In the genomic region with DNA sequence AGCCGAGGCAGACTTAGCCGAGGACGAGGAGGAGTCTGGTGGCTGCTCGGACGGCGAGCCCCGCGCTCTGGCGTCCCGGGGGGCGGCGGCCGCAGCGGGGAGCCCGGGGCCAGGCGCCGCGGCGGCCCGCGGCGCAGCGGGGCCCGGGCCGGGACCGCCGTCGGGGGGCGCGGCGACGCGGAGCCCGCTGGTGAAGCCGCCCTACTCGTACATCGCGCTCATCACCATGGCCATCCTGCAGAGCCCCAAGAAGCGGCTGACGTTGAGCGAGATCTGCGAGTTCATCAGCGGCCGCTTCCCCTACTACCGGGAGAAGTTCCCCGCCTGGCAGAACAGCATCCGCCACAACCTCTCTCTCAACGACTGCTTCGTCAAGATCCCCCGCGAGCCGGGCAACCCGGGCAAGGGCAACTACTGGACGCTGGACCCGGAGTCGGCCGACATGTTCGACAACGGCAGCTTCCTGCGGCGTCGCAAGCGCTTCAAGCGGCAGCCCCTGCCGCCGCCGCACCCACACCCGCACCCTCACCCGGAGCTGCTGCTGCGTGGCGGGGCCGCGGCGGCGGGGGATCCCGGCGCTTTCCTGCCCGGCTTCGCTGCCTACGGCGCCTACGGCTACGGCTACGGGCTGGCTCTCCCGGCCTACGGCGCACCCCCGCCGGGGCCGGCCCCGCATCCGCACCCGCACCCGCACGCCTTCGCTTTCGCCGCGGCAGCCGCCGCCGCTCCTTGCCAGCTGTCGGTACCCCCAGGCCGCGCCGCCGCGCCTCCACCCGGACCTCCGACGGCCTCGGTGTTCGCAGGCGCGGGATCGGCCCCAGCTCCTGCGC, we compare ENCODE assay signal across 8 cellular contexts. TPM values are rescaled to one million over a fixed set of nuclear protein-coding genes. Genes with fewer than 3 reads are reported as not detected.
A peak's percentile ranks its signal among the peaks of the same experiment; 100 is the strongest.
DNase-seq lines count a peak whose midpoint lies in the region; ATAC-seq and TF ChIP-seq lines count a peak whose summit lies in the region.

No MANE protein-coding gene starts in this region.

- peaks cover 15% of the 10 kb centered on the region for H3K4me1 Mint-ChIP-seq in activated T-cell treated with anti-CD3 and anti-CD28 coated beads, Interleukin-2, amount 50 U/mL, for 4 hours (ENCODE audit: low read depth)

- H3K27me3 ChIP-seq in kidney epithelial cell (ENCODE audit: control insufficient read depth, insufficient read depth, low read length) (peaks cover 62% of the 10 kb centered on the region), thyroid gland (peaks cover 26% of the 10 kb centered on the region)

- H3K4me1 ChIP-seq in thyroid gland = peaks cover 16 to 32% of the 10 kb centered on the region in 2 donors

- intact Hi-C loops in thyroid gland (cut with DNase I) = loop anchor here (5.0 to 10.0 kb wide), 2 partner anchors 51 to 254 kb away; no protein-coding TSS in a partner anchor

- H3K4me3 Mint-ChIP-seq in activated T-cell treated with anti-CD3 and anti-CD28 coated beads, Interleukin-2, amount 50 U/mL, for 4 hours = peak overlapping the region; percentile 76

- H3K36me3 Mint-ChIP-seq in activated T-cell treated with anti-CD3 and anti-CD28 coated beads, Interleukin-2, amount 50 U/mL, for 4 hours (ENCODE audit: insufficient read depth) = no peaks in the 10 kb centered on the region

- ATAC-seq in HG03432 (IDR thresholded peaks at IDR 0.05; ENCODE audit: unreplicated experiment) (peak; percentile 1), HG02938 (IDR thresholded peaks at IDR 0.05; ENCODE audit: unreplicated experiment) (no peak)
- ATAC-seq in activated T-cell treated with anti-CD3 and anti-CD28 coated beads, Interleukin-2, amount 50 U/mL, for 4 hours = peak in 1 of 2 donors; percentile 3

- DNase-seq in AG10803 (ENCODE audit: low read depth) = no peak
- no peak for DNase-seq in activated T-cell treated with anti-CD3 and anti-CD28 coated beads, Interleukin-2, amount 50 U/mL, for 4 hours
- no peak for DNase-seq in kidney epithelial cell (ENCODE audit: low read depth)
- no peak for DNase-seq in thyroid gland
- DNase-seq in D341Med (ENCODE audit: low spot score) = no peak
- DNase-seq in cerebellum (ENCODE audit: low spot score) = no peak

- H3K36me3 ChIP-seq in kidney epithelial cell (ENCODE audit: control insufficient read depth, insufficient read depth, low read length) (no peaks in the 10 kb centered on the region), thyroid gland (no peaks in the 10 kb centered on the region)

- peaks cover 9% of the 10 kb centered on the region for H3K27me3 Mint-ChIP-seq in activated T-cell treated with anti-CD3 and anti-CD28 coated beads, Interleukin-2, amount 50 U/mL, for 4 hours (ENCODE audit: low read depth)

- TF ChIP-seq CTCF in AG10803 (conservative IDR thresholded peaks at IDR 0.05; ENCODE audit: low read length) (no peak), kidney epithelial cell (IDR thresholded peaks at IDR 0.05; ENCODE audit: insufficient read depth, low read length, poor library complexity, severe bottlenecking) (no peak), thyroid gland (IDR thresholded peaks at IDR 0.05) (no peak)

- no peak overlapping the region for H3K27ac ChIP-seq in thyroid gland

- 1% methylated on average over 13 of the region's 117 CpGs; no CpG with 5 or more reads in 1 of the 2 donors for WGBS in thyroid gland, 2 donors

- H3K9me3 Mint-ChIP-seq in activated T-cell treated with anti-CD3 and anti-CD28 coated beads, Interleukin-2, amount 50 U/mL, for 4 hours = no peaks in the 10 kb centered on the region

- TF ChIP-seq POLR2A in thyroid gland (IDR thresholded peaks at IDR 0.05) = no peak

- H3K4me3 ChIP-seq in AG10803 (ENCODE audit: low read length) = peak overlapping the region; percentile 17; the same call in 1 of the 2 replicates
- H3K4me3 ChIP-seq in kidney epithelial cell (ENCODE audit: low read depth, low read length) = peak overlapping the region; percentile 71
- peak overlapping the region in 2 of 3 donors; percentile 43 to 80 for H3K4me3 ChIP-seq in thyroid gland (replicated peaks in 1 of 3)

- no peaks in the 10 kb centered on the region for H3K9me3 ChIP-seq in thyroid gland

RNA-seq across cellular contexts. Expression of a gene that starts 0.7 kb away (rescaled TPM):
- total RNA-seq in activated T-cell treated with anti-CD3 and anti-CD28 coated beads, Interleukin-2, amount 50 U/mL, for 4 hours = under 1 TPM in 2 of 3 donors, not detected in 1; 0.16 to 0.19 TPM
- total RNA-seq in kidney epithelial cell = 0.21 and 0.96 TPM in 2 replicates
- total RNA-seq in thyroid gland = under 1 TPM in 2 of 4 donors, not detected in 2; 0.11 to 0.54 TPM
- 0.18 TPM for total RNA-seq in cerebellum

RNA-seq across cellular contexts. Expression of a gene that starts 22.5 kb away (rescaled TPM):
- total RNA-seq in activated T-cell treated with anti-CD3 and anti-CD28 coated beads, Interleukin-2, amount 50 U/mL, for 4 hours = not detected
- total RNA-seq in kidney epithelial cell (not detected in 2 replicates), thyroid gland (not detected), cerebellum (not detected)

Comparison
In these comparisons a context has a peak if more than half of its experiments do, and no peak if none do; other contexts are left out.
1. H3K4me3 ChIP-seq: peak in every context shown above with its lines; median percentile 71 in kidney epithelial cell; 62 in thyroid gland; 17 in AG10803.